8 cellular contexts compared by ENCODE assay signal in the genomic region with DNA sequence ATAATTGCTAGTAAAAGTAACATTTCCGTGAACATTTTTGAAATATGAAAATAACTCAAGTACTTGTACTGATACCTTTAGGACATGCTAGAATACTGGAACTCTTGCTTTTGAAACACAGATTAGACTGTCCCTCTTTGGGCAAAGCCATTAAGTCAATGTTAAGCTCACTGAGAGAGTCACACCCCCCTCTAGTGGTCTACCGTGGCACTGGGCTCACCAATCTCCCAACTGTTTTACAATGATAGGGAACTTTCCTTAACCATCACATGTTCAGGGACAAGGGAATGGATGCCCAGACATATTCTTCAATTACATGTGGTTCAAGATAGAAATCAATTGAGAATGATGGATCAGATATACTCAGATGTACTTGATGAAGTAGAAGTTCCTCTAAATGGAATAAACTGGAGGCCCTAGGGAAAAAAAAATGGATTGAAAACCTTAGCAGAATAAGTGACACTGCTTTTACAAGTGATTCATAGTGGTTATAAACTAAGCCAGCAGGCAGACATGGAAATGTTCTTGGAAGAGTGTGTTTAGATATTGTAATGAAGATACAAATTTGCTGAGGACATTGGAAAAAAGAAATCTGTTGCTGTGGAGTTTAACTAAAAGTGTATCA. TPM values are rescaled to one million over a fixed set of nuclear protein-coding genes. Genes with fewer than 3 reads are reported as not detected.
DNase-seq lines count a peak whose midpoint lies in the region; ATAC-seq and TF ChIP-seq lines count a peak whose summit lies in the region.

No MANE protein-coding gene starts in this region.

- TF ChIP-seq CTCF in choroid plexus epithelial cell (conservative IDR thresholded peaks at IDR 0.05; ENCODE audit: low read depth, low read length) = peak; percentile 99
- TF ChIP-seq CTCF in liver (IDR thresholded peaks at IDR 0.05; ENCODE audit: low read depth, low read length, missing input control) = peak; percentile 88

- no peak for ATAC-seq in GM21360 (IDR thresholded peaks at IDR 0.05; ENCODE audit: unreplicated experiment)

- H3K9ac ChIP-seq in liver (ENCODE audit: low read depth in 1 of 2, low read length in 2 of 2) = no peak overlapping the region

- TF ChIP-seq RAD21 in liver (IDR thresholded peaks at IDR 0.05) = peak; percentile 82 to 90

- H3K4me3 ChIP-seq in choroid plexus epithelial cell (ENCODE audit: low read depth, low read length) (no peak overlapping the region), liver (ENCODE audit: low read depth in 1 of 3, low read length in 3 of 3) (no peak overlapping the region)

- no peaks in the 10 kb centered on the region for H3K4me1 ChIP-seq in liver (ENCODE audit: control insufficient read depth in 4 of 4, insufficient read depth in 4 of 4, low read length in 3 of 4)

- no peak overlapping the region for H3K27ac ChIP-seq in liver (ENCODE audit: low read depth in 1 of 2, low read length in 2 of 2)

- H3K27me3 ChIP-seq in liver (ENCODE audit: control insufficient read depth in 4 of 4, insufficient read depth in 4 of 4, low read length in 3 of 4) = no peaks in the 10 kb centered on the region

- under 1% methylated on average over 2 of the region's 2 CpGs for WGBS in liver

- H3K9me3 ChIP-seq in liver (ENCODE audit: control insufficient read depth in 4 of 4, low read length in 3 of 4) = no peaks in the 10 kb centered on the region

- DNase-seq in SIG-M5 treated with dmso at 0.1 percent for 504 hours (lab: John Stamatoyannopoulos, UW; ENCODE audit: unreplicated experiment) (peak; percentile 71), SIG-M5 (lab: John Stamatoyannopoulos, UW) (no peak), NCI-H2227 (lab: John Stamatoyannopoulos, UW; ENCODE audit: unreplicated experiment) (peak; percentile 35), choroid plexus epithelial cell (ENCODE audit: low read depth) (peak; percentile 82)
- peak; percentile 41 to 60 for DNase-seq in activated CD4-positive, alpha-beta T cell treated with anti-CD3 and anti-CD28 coated beads for 4 hours
- peak; percentile 6 to 48 (median 13) for DNase-seq in stimulated activated CD4-positive, alpha-beta T cell treated with anti-CD3 and anti-CD28 coated beads, TNF-alpha, amount 100 ng/mL, for 1 hour (ENCODE audit: low read depth in 3 of 3, low spot score in 1 of 3)

- no peaks in the 10 kb centered on the region for H3K36me3 ChIP-seq in liver (ENCODE audit: control insufficient read depth in 4 of 4, insufficient read depth in 3 of 4, low read depth in 1 of 4, low read length in 3 of 4)

TF ChIP-seq in liver, 16 proteins besides CTCF, POLR2A, EP300 and RAD21:
- TF ChIP-seq EGR1 (IDR thresholded peaks at IDR 0.05; ENCODE audit: low read depth in 2 of 2) (no peak), HNF4G (IDR thresholded peaks at IDR 0.05) (no peak), SP1 (IDR thresholded peaks at IDR 0.05) (no peak)
- TF ChIP-seq, protein P1, sequence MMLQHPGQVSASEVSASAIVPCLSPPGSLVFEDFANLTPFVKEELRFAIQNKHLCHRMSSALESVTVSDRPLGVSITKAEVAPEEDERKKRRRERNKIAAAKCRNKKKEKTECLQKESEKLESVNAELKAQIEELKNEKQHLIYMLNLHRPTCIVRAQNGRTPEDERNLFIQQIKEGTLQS (IDR thresholded peaks at IDR 0.05) = no peak

RNA-seq across cellular contexts. Expression of a gene that starts 17.8 kb away (rescaled TPM):
- total RNA-seq in liver = under 1 TPM in 1 of 2 donors, not detected in 1; 0.17 TPM
- polyA plus RNA-seq in liver = under 1 TPM in 1 of 2 donors, not detected in 1; 0.11 TPM

RNA-seq across cellular contexts. Expression of a gene that starts 42.0 kb away (rescaled TPM):
- not detected for total RNA-seq in liver
- not detected for polyA plus RNA-seq in liver

RNA-seq across cellular contexts. Expression of a gene that starts 59.8 kb away (rescaled TPM):
- total RNA-seq in liver = under 1 TPM in 1 of 2 donors, not detected in 1; 0.33 TPM
- not detected for polyA plus RNA-seq in liver
